Comparison of ENCODE assay signal across 24 cellular contexts in genomic region chr3:190175490-190175889, GRCh38. TPM values are rescaled to one million over a fixed set of nuclear protein-coding genes. Genes with fewer than 3 reads are reported as not detected.
DNase-seq lines count a peak whose midpoint lies in the region; ATAC-seq and TF ChIP-seq lines count a peak whose summit lies in the region.
"Had no signal": no experiment of that assay in that cellular context is flagged by ENCODE, and none has a peak within 500 bp of the region (broad histone marks: within the 10 kb centered on the region; RNA-seq: fewer than 3 reads in every experiment).

No MANE protein-coding gene starts in this region.

- H3K27me3 ChIP-seq in foreskin keratinocyte: no peaks in the 10 kb centered on the region
- H3K27me3 ChIP-seq: BLaER1, colonic mucosa, heart right ventricle, vagina had no signal

- TF ChIP-seq CTCF in foreskin keratinocyte (conservative IDR thresholded peaks at IDR 0.05): no peak

- ATAC-seq in foreskin keratinocyte: peak; percentile 49
- no peak for ATAC-seq in GM21786 (IDR thresholded peaks at IDR 0.05; ENCODE audit: unreplicated experiment)
- ATAC-seq in GM18870 (IDR thresholded peaks at IDR 0.05; ENCODE audit: unreplicated experiment): no peak
- ATAC-seq: heart right ventricle; stimulated activated effector memory CD8-positive, alpha-beta T cell treated with anti-CD3 and anti-CD28 coated beads, Interleukin-12 subunit alpha, Interleukin-12 subunit beta, amount 100 ng/mL, for 72 hours had no signal

- H3K27ac ChIP-seq in foreskin keratinocyte: peak overlapping the region; percentile 39
- H3K27ac ChIP-seq: BLaER1, colonic mucosa, heart right ventricle, vagina had no signal

- peaks cover 35% of the 10 kb centered on the region for H3K4me1 ChIP-seq in foreskin keratinocyte
- H3K4me1 ChIP-seq: BLaER1, Caco-2, colonic mucosa, heart right ventricle, vagina had no signal

- DNase-seq in HCEC 1CT (peak; percentile 31), SW480 (ENCODE audit: low spot score) (peak; percentile 9), foreskin keratinocyte (peak in 1 of 2 donors; percentile 58), occipital lobe (lab: John Stamatoyannopoulos, UW) (no peak), SW 1271 (lab: John Stamatoyannopoulos, UW) (no peak)
- DNase-seq: activated CD4-positive, alpha-beta memory T cell treated with anti-CD3 and anti-CD28 coated beads, Interleukin-2, amount 10 ng/mL, durations not matched to agents 7 days and 5 days; activated CD4-positive, CD25-positive, alpha-beta regulatory T cell; activated gamma-delta T cell; activated T-cell treated with anti-CD3 and anti-CD28 coated beads for 4 hours; Caco-2; colonic mucosa; DND-41; heart right ventricle; NCI-H1436 treated with DMSO at 0.1 percent for 48 hours; NCI-H526; nephron progenitor cell; posterior cingulate gyrus; stimulated activated CD4-positive, alpha-beta T cell treated with anti-CD3 and anti-CD28 coated beads, Interleukin-1b, Interleukin-23, amount 100 ng/mL, for 48 hours; T1000 had no signal

RNA-seq across cellular contexts. Expression of gene P3H2, which starts 54.8 kb away (rescaled TPM):
- total RNA-seq in foreskin keratinocyte (42.3 and 86.8 TPM in 2 replicates), occipital lobe (2.8 TPM)
- polyA plus RNA-seq in foreskin keratinocyte: 21.8 and 57.9 TPM in 2 replicates
- total RNA-seq: activated CD4-positive, alpha-beta memory T cell treated with anti-CD3 and anti-CD28 coated beads, Interleukin-2, amount 10 ng/mL, durations not matched to agents 7 days and 5 days had no signal

Comparison
In these comparisons a context has a peak if more than half of its experiments do, and no peak if none do; other contexts are left out.
1. DNase-seq: peak in HCEC 1CT (single experiment) and SW480 (single experiment); none in occipital lobe (single experiment) and SW 1271 (0 of 2).
2. RNA of gene P3H2, which starts 54.8 kb away (total RNA-seq): 42.3 to 86.8 TPM in foreskin keratinocyte; 2.8 TPM in occipital lobe (single experiment); every median in the first group is over 10 times any median in the second.